In the genomic region with DNA sequence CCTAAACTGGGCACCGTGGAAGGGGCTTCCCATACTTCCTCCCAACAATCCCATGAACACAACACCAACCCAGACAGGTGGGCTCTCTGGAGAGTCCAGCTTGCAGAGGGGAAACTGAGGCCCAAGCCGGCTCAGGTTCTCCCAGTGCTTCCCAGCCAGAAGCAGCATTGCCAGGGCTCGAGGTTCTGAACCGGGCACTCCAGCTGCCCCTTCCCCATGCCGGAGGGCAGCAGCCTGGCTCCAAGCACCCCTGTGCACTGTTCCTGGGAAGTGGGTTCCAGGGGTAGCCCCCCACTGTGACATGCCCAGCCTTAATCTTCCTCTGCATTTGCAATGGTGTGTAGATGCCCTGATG, we compare ENCODE assay signal across 20 cellular contexts.
DNase-seq lines count a peak whose midpoint lies in the region; ATAC-seq and TF ChIP-seq lines count a peak whose summit lies in the region.
"Had no signal": no experiment of that assay in that cellular context is flagged by ENCODE, and none has a peak within 500 bp of the region (broad histone marks: within the 10 kb centered on the region; RNA-seq: fewer than 3 reads in every experiment).

No MANE protein-coding gene starts in this region.

- peaks cover 15% of the 10 kb centered on the region for H3K9me3 Mint-ChIP-seq in activated CD4-positive, alpha-beta T cell treated with anti-CD3 and anti-CD28 coated beads for 36 hours (ENCODE audit: low read depth)

- H3K9me3 ChIP-seq in SJSA1 (replicated peaks) (0 out of 2 replicates have a peak, but pooled peaks cover 3% of the 10 kb centered on the region), stomach (peaks cover 0 to 22% (median 19%) of the 10 kb centered on the region in 4 donors), psoas muscle (peaks cover 13% of the 10 kb centered on the region)

- H3K4me1 ChIP-seq in SJSA1 (replicated peaks) (peaks cover 71% of the 10 kb centered on the region), stomach (no peaks in the 10 kb centered on the region), psoas muscle (no peaks in the 10 kb centered on the region)

- no peak overlapping the region for H3K4me3 ChIP-seq in SJSA1
- no peak overlapping the region for H3K4me3 ChIP-seq in stomach
- H3K4me3 ChIP-seq in psoas muscle, result no peak overlapping the region
- H3K4me3 ChIP-seq: GM23248 had no signal

- intact Hi-C loops in activated CD4-positive, alpha-beta T cell treated with anti-CD3 and anti-CD28 coated beads for 36 hours (cut with DNase I, micrococcal nuclease), result no loop called here
- intact Hi-C loops in stomach (cut with DNase I; ENCODE audit: low total_unique reads), result no loop called here
- intact Hi-C loops in psoas muscle (cut with DNase I), result no loop called here

- no peak for TF ChIP-seq CTCF in stomach (IDR thresholded peaks at IDR 0.05)
- no peak for TF ChIP-seq CTCF in psoas muscle (IDR thresholded peaks at IDR 0.05)

- no peaks in the 10 kb centered on the region for H3K4me1 Mint-ChIP-seq in activated CD4-positive, alpha-beta T cell treated with anti-CD3 and anti-CD28 coated beads for 36 hours
- H3K4me1 Mint-ChIP-seq: B cell had no signal

- 0 out of 2 replicates have a peak overlapping the region, but pooled peaks have one; percentile 35 for H3K27ac ChIP-seq in SJSA1
- no peak overlapping the region for H3K27ac ChIP-seq in stomach
- no peak overlapping the region for H3K27ac ChIP-seq in psoas muscle
- H3K27ac ChIP-seq: GM23248 had no signal

- DNase-seq in activated CD4-positive, alpha-beta T cell treated with anti-CD3 and anti-CD28 coated beads for 36 hours, result peak; percentile 0
- DNase-seq in activated CD4-positive, alpha-beta T cell treated with anti-CD3 and anti-CD28 coated beads, Interleukin-2, amount 50 U/mL, for 1 hour, result no peak
- DNase-seq in SJSA1 (ENCODE audit: low read depth in 1 of 2, low spot score in 2 of 2) (peak in 1 of 2 experiments; percentile 57), mesenteric fat pad (ENCODE audit: low spot score) (peak; percentile 80), stomach (peak; percentile 18), SKM-1 treated with dmso at 0.1 percent for 144 hours (lab: John Stamatoyannopoulos, UW; ENCODE audit: unreplicated experiment) (no peak), psoas muscle (no peak)
- DNase-seq: 8988T, GM23248, HCEC 1CT, MM.1S, NCI-H1092, NCI-H1436 treated with DMSO at 0.1 percent for 48 hours, NCI-H2029 treated with DMSO at 0.1 percent for 48 hours, NCI-H2171, NCI-H526, PC-3, RPMI8226 had no signal

- no peaks in the 10 kb centered on the region for H3K36me3 Mint-ChIP-seq in activated CD4-positive, alpha-beta T cell treated with anti-CD3 and anti-CD28 coated beads for 36 hours (ENCODE audit: low read depth)

- CTCF ChIA-PET in activated CD4-positive, alpha-beta T cell treated with anti-CD3 and anti-CD28 coated beads for 36 hours (lab: Charles Lee), result interaction anchor here (0.7 kb wide), 1 partner anchor 246 kb away, joined by 3 read pairs; no protein-coding TSS in a partner anchor

- POLR2A ChIA-PET in activated CD4-positive, alpha-beta T cell treated with anti-CD3 and anti-CD28 coated beads for 36 hours (lab: Charles Lee), result no interaction called here

- TF ChIP-seq POLR2A in stomach (IDR thresholded peaks at IDR 0.05), result no peak

- H3K36me3 ChIP-seq in SJSA1, result peaks cover 3% of the 10 kb centered on the region; the same call in 1 of the 2 replicates
- no peaks in the 10 kb centered on the region for H3K36me3 ChIP-seq in stomach
- H3K36me3 ChIP-seq in psoas muscle (ENCODE audit: insufficient read depth in 1 of 2, low read depth in 1 of 2), result no peaks in the 10 kb centered on the region

- no peak for TF ChIP-seq EP300 in stomach (IDR thresholded peaks at IDR 0.05)

- no peak overlapping the region for H3K4me3 Mint-ChIP-seq in activated CD4-positive, alpha-beta T cell treated with anti-CD3 and anti-CD28 coated beads for 36 hours
- H3K4me3 Mint-ChIP-seq: B cell had no signal

- 87 to 92% (median 91%) methylated on average over 5 of the region's 5 CpGs; no CpG with 5 or more reads in 1 of the 5 donors for WGBS in stomach, 5 donors
- 89 to 92% (median 89%) methylated on average over 5 of the region's 5 CpGs for WGBS in psoas muscle, 3 donors

- H3K27ac Mint-ChIP-seq in activated CD4-positive, alpha-beta T cell treated with anti-CD3 and anti-CD28 coated beads for 36 hours, result no peak overlapping the region
- H3K27ac Mint-ChIP-seq: B cell had no signal

- ATAC-seq in activated CD4-positive, alpha-beta T cell treated with anti-CD3 and anti-CD28 coated beads for 36 hours, result no peak
- ATAC-seq in psoas muscle, result no peak
- no peak for ATAC-seq in GM19035 (IDR thresholded peaks at IDR 0.05; ENCODE audit: unreplicated experiment)
- ATAC-seq: PC-3 had no signal

- no peaks in the 10 kb centered on the region for H3K27me3 ChIP-seq in SJSA1 (replicated peaks)
- H3K27me3 ChIP-seq in stomach, result no peaks in the 10 kb centered on the region
- no peaks in the 10 kb centered on the region for H3K27me3 ChIP-seq in psoas muscle (ENCODE audit: insufficient read depth in 3 of 3, low read length in 2 of 3)

- H3K27me3 Mint-ChIP-seq in activated CD4-positive, alpha-beta T cell treated with anti-CD3 and anti-CD28 coated beads for 36 hours, result no peaks in the 10 kb centered on the region
- H3K27me3 Mint-ChIP-seq: B cell had no signal

Comparison
In these comparisons a context has a peak if more than half of its experiments do, and no peak if none do; other contexts are left out.
1. DNase-seq: peak in activated CD4-positive, alpha-beta T cell treated with anti-CD3 and anti-CD28 coated beads for 36 hours (single experiment), mesenteric fat pad (single experiment) and stomach (single experiment); none in activated CD4-positive, alpha-beta T cell treated with anti-CD3 and anti-CD28 coated beads, Interleukin-2, amount 50 U/mL, for 1 hour (single experiment), SKM-1 treated with dmso at 0.1 percent for 144 hours (single experiment) and psoas muscle (0 of 2).